In the genomic region with DNA sequence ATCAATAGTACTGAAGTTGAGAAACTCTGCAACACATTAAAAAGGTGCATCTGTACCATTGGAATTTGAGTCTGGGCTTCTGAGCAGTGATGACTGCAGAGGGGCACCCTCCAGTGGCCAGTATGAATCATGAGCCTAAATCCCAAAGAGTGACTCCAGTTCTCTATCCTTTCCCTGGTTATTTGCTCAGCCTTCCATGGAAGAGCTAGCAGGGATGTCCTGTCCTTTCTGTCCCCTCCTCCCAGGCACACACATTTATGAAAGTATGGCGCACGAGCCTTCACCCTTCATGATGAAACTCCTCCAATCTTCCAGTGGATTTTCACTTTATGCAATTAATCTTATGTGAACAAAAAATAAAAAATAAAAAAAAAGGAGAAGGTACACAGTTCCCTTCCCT, we compare ENCODE assay signal across 9 cellular contexts.
DNase-seq lines count a peak whose midpoint lies in the region; ATAC-seq and TF ChIP-seq lines count a peak whose summit lies in the region.
"Had no signal": no experiment of that assay in that cellular context is flagged by ENCODE, and none has a peak within 500 bp of the region (broad histone marks: within the 10 kb centered on the region; RNA-seq: fewer than 3 reads in every experiment).

No MANE protein-coding gene starts in this region.

- H3K9me3 ChIP-seq in endodermal cell (ENCODE audit: control insufficient read depth, low read length), result no peaks in the 10 kb centered on the region

- H3K27me3 Mint-ChIP-seq in endodermal cell (ENCODE audit: insufficient read depth) (peaks cover 20% of the 10 kb centered on the region), osteocyte (ENCODE audit: unreplicated experiment) (peaks cover 28% of the 10 kb centered on the region)
- peaks cover 26% of the 10 kb centered on the region for H3K27me3 Mint-ChIP-seq in T-helper 2 cell treated with Interferon-gamma antibody and Interleukin-4, amounts not matched to agents 5 μg/mL and 100 μg/mL, for 36 hours (ENCODE audit: low read depth)

- H3K27ac ChIP-seq in endodermal cell (ENCODE audit: low read depth, low read length), result no peak overlapping the region

- H3K4me1 Mint-ChIP-seq in endodermal cell (peaks cover 58% of the 10 kb centered on the region), osteocyte (ENCODE audit: unreplicated experiment) (peaks cover 10% of the 10 kb centered on the region)
- peaks cover 62% of the 10 kb centered on the region for H3K4me1 Mint-ChIP-seq in T-helper 2 cell treated with Interferon-gamma antibody and Interleukin-4, amounts not matched to agents 5 μg/mL and 100 μg/mL, for 36 hours (ENCODE audit: low read depth)

- no peaks in the 10 kb centered on the region for H3K36me3 ChIP-seq in endodermal cell (ENCODE audit: control insufficient read depth, insufficient read depth, low read length)

- H3K9me3 Mint-ChIP-seq in endodermal cell (no peaks in the 10 kb centered on the region), osteocyte (ENCODE audit: unreplicated experiment) (no peaks in the 10 kb centered on the region)
- no peaks in the 10 kb centered on the region for H3K9me3 Mint-ChIP-seq in T-helper 2 cell treated with Interferon-gamma antibody and Interleukin-4, amounts not matched to agents 5 μg/mL and 100 μg/mL, for 36 hours

- H3K36me3 Mint-ChIP-seq in endodermal cell (ENCODE audit: low read depth), result no peaks in the 10 kb centered on the region
- no peaks in the 10 kb centered on the region for H3K36me3 Mint-ChIP-seq in osteocyte (ENCODE audit: unreplicated experiment)
- H3K36me3 Mint-ChIP-seq in T-helper 2 cell treated with Interferon-gamma antibody and Interleukin-4, amounts not matched to agents 5 μg/mL and 100 μg/mL, for 36 hours (ENCODE audit: low read depth), result no peaks in the 10 kb centered on the region

- no peak overlapping the region for H3K4me3 Mint-ChIP-seq in endodermal cell
- no peak overlapping the region for H3K4me3 Mint-ChIP-seq in osteocyte (ENCODE audit: unreplicated experiment)
- H3K4me3 Mint-ChIP-seq in T-helper 2 cell treated with Interferon-gamma antibody and Interleukin-4, amounts not matched to agents 5 μg/mL and 100 μg/mL, for 36 hours, result no peak overlapping the region

- WGBS in endodermal cell (ENCODE audit: insufficient coverage in 1 of 2, insufficient read length in 1 of 2), 2 experiments, result 37% methylated on average over 2 of the region's 2 CpGs; no CpG with 5 or more reads in 1 of the 2 experiments

- no peak for ATAC-seq in GM18517 (IDR thresholded peaks at IDR 0.05; ENCODE audit: unreplicated experiment)

- peak; percentile 3 for DNase-seq in NCI-H1092 treated with DMSO at 0.1 percent for 48 hours (lab: John Stamatoyannopoulos, UW)
- DNase-seq in NCI-H1092 (lab: John Stamatoyannopoulos, UW), result no peak
- DNase-seq in NCI-H226, result peak; percentile 35
- DNase-seq in endodermal cell, result peak; percentile 63
- no peak for DNase-seq in osteocyte (ENCODE audit: extremely low spot score, unreplicated experiment)
- no peak for DNase-seq in NCI-H526 treated with DMSO at 0.1 percent for 48 hours (lab: John Stamatoyannopoulos, UW)
- DNase-seq in T-helper 2 cell treated with Interferon-gamma antibody and Interleukin-4, amounts not matched to agents 5 μg/mL and 100 μg/mL, for 36 hours (ENCODE audit: low spot score), result no peak
- DNase-seq: NCI-H510A treated with DMSO at 0.1 percent for 48 hours had no signal

- peak overlapping the region; percentile 27 for H3K27ac Mint-ChIP-seq in endodermal cell
- H3K27ac Mint-ChIP-seq in osteocyte (ENCODE audit: unreplicated experiment), result no peak overlapping the region
- no peak overlapping the region for H3K27ac Mint-ChIP-seq in T-helper 2 cell treated with Interferon-gamma antibody and Interleukin-4, amounts not matched to agents 5 μg/mL and 100 μg/mL, for 36 hours

- H3K9ac ChIP-seq in endodermal cell (ENCODE audit: extremely low read depth, low read length, poor library complexity, severe bottlenecking), result no peak overlapping the region

- peaks cover 13% of the 10 kb centered on the region for H3K27me3 ChIP-seq in endodermal cell (ENCODE audit: control insufficient read depth, insufficient read depth, low read length, poor library complexity, severe bottlenecking)

- TF ChIP-seq CTCF in endodermal cell (conservative IDR thresholded peaks at IDR 0.05) (peak; percentile 85), osteocyte (IDR thresholded peaks at IDR 0.05) (peak; percentile 63)

- H3K4me1 ChIP-seq in endodermal cell (ENCODE audit: control insufficient read depth, insufficient read depth, low read length), result peaks cover 4% of the 10 kb centered on the region

- H3K4me3 ChIP-seq in endodermal cell (ENCODE audit: low read length), result no peak overlapping the region

Comparison
In these comparisons a context has a peak if more than half of its experiments do, and no peak if none do; other contexts are left out.
1. DNase-seq: peak in NCI-H1092 treated with DMSO at 0.1 percent for 48 hours (single experiment), NCI-H226 (single experiment) and endodermal cell (single experiment); none in NCI-H1092 (single experiment), osteocyte (single experiment), NCI-H526 treated with DMSO at 0.1 percent for 48 hours (single experiment) and T-helper 2 cell treated with Interferon-gamma antibody and Interleukin-4, amounts not matched to agents 5 μg/mL and 100 μg/mL, for 36 hours (single experiment).